1 cellular context compared by ENCODE assay signal in genomic region chr20:3673551-3674070, GRCh38.
TF ChIP-seq lines count a peak whose summit lies in the region.

No MANE protein-coding gene starts in this region.

TF ChIP-seq in GM23338, 12 proteins besides CTCF, POLR2A, EP300 and RAD21 (continued from another document):
- TF ChIP-seq REST (IDR thresholded peaks at IDR 0.05; ENCODE audit: unreplicated experiment), result no peak
- no peak for TF ChIP-seq STAT1 (IDR thresholded peaks at IDR 0.05; ENCODE audit: unreplicated experiment)
